In genomic region chr12:98406378-98406777, GRCh38 we compare ENCODE assay signal across 24 cellular contexts.
"Had no signal": no experiment of that assay in that cellular context is flagged by ENCODE, and none has a peak within 500 bp of the region (broad histone marks: within the 10 kb centered on the region; RNA-seq: fewer than 3 reads in every experiment).

No MANE protein-coding gene starts in this region.

- H3K4me3 Mint-ChIP-seq: activated CD8-positive, alpha-beta T cell treated with anti-CD3 and anti-CD28 coated beads, Interleukin-2, amount 10 ng/mL, durations not matched to agents 7 days and 5 days; activated naive CD8-positive, alpha-beta T cell treated with anti-CD3 and anti-CD28 coated beads, Interleukin-2, amount 50 U/mL, for 24 hours; central memory CD8-positive, alpha-beta T cell; T-helper 1 cell treated with Interleukin-12 subunit alpha and Interleukin-12 subunit beta and Interleukin-4 antibody, amounts not matched to agents 30 μg/mL and 1 μg/mL, for 36 hours had no signal

- H3K27me3 Mint-ChIP-seq: central memory CD8-positive, alpha-beta T cell had no signal

- ATAC-seq: activated CD8-positive, alpha-beta T cell treated with anti-CD3 and anti-CD28 coated beads, Interleukin-2, amount 10 ng/mL, durations not matched to agents 7 days and 5 days; activated naive CD4-positive, alpha-beta T cell treated with anti-CD3 and anti-CD28 coated beads, Interleukin-2, amount 50 U/mL, for 72 hours; activated naive CD8-positive, alpha-beta T cell treated with anti-CD3 and anti-CD28 coated beads, Interleukin-2, amount 50 U/mL, for 24 hours; body of pancreas; Panc1 had no signal

- H3K27ac Mint-ChIP-seq: activated CD8-positive, alpha-beta T cell treated with anti-CD3 and anti-CD28 coated beads, Interleukin-2, amount 10 ng/mL, durations not matched to agents 7 days and 5 days; activated naive CD4-positive, alpha-beta T cell treated with anti-CD3 and anti-CD28 coated beads, Interleukin-2, amount 50 U/mL, for 72 hours; activated naive CD8-positive, alpha-beta T cell treated with anti-CD3 and anti-CD28 coated beads, Interleukin-2, amount 50 U/mL, for 24 hours; T-helper 1 cell treated with Interleukin-12 subunit alpha and Interleukin-12 subunit beta and Interleukin-4 antibody, amounts not matched to agents 30 μg/mL and 1 μg/mL, for 36 hours had no signal

- H3K9me3 Mint-ChIP-seq: activated naive CD4-positive, alpha-beta T cell treated with anti-CD3 and anti-CD28 coated beads, Interleukin-2, amount 50 U/mL, for 72 hours; activated naive CD8-positive, alpha-beta T cell treated with anti-CD3 and anti-CD28 coated beads, Interleukin-2, amount 50 U/mL, for 24 hours; central memory CD8-positive, alpha-beta T cell; T-helper 1 cell treated with Interleukin-12 subunit alpha and Interleukin-12 subunit beta and Interleukin-4 antibody, amounts not matched to agents 30 μg/mL and 1 μg/mL, for 36 hours had no signal

- DNase-seq: activated CD4-positive, alpha-beta T cell treated with anti-CD3 and anti-CD28 coated beads for 48 hours; activated CD4-positive, alpha-beta T cell treated with anti-CD3 and anti-CD28 coated beads, Interleukin-2, amount 50 U/mL, for 4 hours; activated CD4-positive, CD25-positive, alpha-beta regulatory T cell treated with anti-CD3 and anti-CD28 coated beads, Interleukin-2, amount 50 U/mL, for 72 hours; activated CD8-positive, alpha-beta memory T cell treated with anti-CD3 and anti-CD28 coated beads, Interleukin-2, amount 50 U/mL, for 48 hours; activated CD8-positive, alpha-beta T cell treated with anti-CD3 and anti-CD28 coated beads, Interleukin-2, amount 10 ng/mL, durations not matched to agents 7 days and 5 days; activated naive CD8-positive, alpha-beta T cell treated with anti-CD3 and anti-CD28 coated beads, Interleukin-2, amount 50 U/mL, for 24 hours; activated T-cell treated with anti-CD3 and anti-CD28 coated beads, Interleukin-2, amount 50 U/mL, for 1 hour; amniotic stem cell; body of pancreas; MM.1S; NCI-H1105; NCI-H146; NCI-H187 treated with DMSO at 0.1 percent for 48 hours; NCI-H2081 treated with DMSO at 0.1 percent for 48 hours; NCI-H2171 treated with DMSO at 0.1 percent for 48 hours; NCI-H226; NCI-H526 treated with DMSO at 0.1 percent for 48 hours; OCI-M1; Right ventricle myocardium superior; SJCRH30 had no signal

- H3K36me3 Mint-ChIP-seq: activated naive CD4-positive, alpha-beta T cell treated with anti-CD3 and anti-CD28 coated beads, Interleukin-2, amount 50 U/mL, for 72 hours had no signal
